Comparison of ENCODE assay signal across 1 cellular context in the genomic region with DNA sequence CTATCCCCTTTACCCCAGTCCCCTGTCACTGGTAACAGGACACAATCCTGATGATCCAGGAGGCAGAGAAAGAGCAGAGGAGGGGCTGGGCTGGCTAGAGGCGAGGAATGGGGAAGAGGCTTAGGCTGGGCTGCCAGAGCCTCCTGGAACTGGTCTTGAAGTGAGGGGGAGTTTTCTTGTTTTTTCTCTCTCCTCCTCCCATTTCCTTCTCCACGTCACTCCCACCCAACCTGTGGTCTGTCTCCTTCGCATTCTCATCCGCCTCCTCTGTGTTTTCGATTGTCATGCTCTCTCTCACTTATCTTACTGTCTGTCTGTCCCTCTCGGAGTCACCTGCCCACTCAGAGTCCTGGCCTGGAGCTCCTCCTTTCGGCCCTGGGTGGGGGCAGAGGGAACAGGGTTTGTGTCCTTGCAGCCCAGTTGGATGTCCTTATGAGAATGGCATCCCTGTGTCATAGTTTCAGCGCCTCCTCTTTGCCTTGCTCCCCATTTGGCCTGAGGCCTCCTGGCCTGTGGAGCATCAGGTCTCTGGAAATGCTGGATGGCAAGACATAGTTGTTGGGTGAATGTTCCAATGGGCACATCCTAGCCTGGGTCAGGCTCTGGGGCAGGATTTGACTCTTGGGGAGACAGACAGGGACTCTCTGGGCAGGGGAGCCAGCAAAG.
TF ChIP-seq lines count a peak whose summit lies in the region.

No MANE protein-coding gene starts in this region.

TF ChIP-seq in GM23338, 12 proteins besides CTCF, POLR2A, EP300 and RAD21 (continued from another document):
- TF ChIP-seq, protein P1, sequence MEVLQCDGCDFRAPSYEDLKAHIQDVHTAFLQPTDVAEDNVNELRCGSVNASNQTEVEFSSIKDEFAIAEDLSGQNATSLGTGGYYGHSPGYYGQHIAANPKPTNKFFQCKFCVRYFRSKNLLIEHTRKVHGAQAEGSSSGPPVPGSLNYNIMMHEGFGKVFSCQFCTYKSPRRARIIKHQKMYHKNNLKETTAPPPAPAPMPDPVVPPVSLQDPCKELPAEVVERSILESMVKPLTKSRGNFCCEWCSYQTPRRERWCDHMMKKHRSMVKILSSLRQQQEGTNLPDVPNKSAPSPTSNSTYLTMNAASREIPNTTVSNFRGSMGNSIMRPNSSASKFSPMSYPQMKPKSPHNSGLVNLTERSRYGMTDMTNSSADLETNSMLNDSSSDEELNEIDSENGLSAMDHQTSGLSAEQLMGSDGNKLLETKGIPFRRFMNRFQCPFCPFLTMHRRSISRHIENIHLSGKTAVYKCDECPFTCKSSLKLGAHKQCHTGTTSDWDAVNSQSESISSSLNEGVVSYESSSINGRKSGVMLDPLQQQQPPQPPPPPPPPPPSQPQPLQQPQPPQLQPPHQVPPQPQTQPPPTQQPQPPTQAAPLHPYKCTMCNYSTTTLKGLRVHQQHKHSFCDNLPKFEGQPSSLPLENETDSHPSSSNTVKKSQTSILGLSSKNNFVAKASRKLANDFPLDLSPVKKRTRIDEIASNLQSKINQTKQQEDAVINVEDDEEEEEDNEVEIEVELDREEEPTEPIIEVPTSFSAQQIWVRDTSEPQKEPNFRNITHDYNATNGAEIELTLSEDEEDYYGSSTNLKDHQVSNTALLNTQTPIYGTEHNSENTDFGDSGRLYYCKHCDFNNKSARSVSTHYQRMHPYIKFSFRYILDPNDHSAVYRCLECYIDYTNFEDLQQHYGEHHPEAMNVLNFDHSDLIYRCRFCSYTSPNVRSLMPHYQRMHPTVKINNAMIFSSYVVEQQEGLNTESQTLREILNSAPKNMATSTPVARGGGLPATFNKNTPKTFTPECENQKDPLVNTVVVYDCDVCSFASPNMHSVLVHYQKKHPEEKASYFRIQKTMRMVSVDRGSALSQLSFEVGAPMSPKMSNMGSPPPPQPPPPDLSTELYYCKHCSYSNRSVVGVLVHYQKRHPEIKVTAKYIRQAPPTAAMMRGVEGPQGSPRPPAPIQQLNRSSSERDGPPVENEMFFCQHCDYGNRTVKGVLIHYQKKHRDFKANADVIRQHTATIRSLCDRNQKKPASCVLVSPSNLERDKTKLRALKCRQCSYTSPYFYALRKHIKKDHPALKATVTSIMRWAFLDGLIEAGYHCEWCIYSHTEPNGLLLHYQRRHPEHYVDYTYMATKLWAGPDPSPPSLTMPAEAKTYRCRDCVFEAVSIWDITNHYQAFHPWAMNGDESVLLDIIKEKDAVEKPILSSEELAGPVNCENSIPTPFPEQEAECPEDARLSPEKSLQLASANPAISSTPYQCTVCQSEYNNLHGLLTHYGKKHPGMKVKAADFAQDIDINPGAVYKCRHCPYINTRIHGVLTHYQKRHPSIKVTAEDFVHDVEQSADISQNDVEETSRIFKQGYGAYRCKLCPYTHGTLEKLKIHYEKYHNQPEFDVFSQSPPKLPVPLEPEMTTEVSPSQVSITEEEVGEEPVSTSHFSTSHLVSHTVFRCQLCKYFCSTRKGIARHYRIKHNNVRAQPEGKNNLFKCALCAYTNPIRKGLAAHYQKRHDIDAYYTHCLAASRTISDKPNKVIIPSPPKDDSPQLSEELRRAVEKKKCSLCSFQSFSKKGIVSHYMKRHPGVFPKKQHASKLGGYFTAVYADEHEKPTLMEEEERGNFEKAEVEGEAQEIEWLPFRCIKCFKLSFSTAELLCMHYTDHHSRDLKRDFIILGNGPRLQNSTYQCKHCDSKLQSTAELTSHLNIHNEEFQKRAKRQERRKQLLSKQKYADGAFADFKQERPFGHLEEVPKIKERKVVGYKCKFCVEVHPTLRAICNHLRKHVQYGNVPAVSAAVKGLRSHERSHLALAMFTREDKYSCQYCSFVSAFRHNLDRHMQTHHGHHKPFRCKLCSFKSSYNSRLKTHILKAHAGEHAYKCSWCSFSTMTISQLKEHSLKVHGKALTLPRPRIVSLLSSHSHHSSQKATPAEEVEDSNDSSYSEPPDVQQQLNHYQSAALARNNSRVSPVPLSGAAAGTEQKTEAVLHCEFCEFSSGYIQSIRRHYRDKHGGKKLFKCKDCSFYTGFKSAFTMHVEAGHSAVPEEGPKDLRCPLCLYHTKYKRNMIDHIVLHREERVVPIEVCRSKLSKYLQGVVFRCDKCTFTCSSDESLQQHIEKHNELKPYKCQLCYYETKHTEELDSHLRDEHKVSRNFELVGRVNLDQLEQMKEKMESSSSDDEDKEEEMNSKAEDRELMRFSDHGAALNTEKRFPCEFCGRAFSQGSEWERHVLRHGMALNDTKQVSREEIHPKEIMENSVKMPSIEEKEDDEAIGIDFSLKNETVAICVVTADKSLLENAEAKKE (CRISPR knock-in tag; IDR thresholded peaks at IDR 0.05): no peak
- TF ChIP-seq NANOG (IDR thresholded peaks at IDR 0.05; ENCODE audit: borderline replicate concordance) (no peak), STAT1 (IDR thresholded peaks at IDR 0.05; ENCODE audit: unreplicated experiment) (no peak), JUNB (IDR thresholded peaks at IDR 0.05; ENCODE audit: unreplicated experiment) (no peak), EZH2 (IDR thresholded peaks at IDR 0.05; ENCODE audit: low read depth, unreplicated experiment) (no peak)
- TF ChIP-seq, protein P2, sequence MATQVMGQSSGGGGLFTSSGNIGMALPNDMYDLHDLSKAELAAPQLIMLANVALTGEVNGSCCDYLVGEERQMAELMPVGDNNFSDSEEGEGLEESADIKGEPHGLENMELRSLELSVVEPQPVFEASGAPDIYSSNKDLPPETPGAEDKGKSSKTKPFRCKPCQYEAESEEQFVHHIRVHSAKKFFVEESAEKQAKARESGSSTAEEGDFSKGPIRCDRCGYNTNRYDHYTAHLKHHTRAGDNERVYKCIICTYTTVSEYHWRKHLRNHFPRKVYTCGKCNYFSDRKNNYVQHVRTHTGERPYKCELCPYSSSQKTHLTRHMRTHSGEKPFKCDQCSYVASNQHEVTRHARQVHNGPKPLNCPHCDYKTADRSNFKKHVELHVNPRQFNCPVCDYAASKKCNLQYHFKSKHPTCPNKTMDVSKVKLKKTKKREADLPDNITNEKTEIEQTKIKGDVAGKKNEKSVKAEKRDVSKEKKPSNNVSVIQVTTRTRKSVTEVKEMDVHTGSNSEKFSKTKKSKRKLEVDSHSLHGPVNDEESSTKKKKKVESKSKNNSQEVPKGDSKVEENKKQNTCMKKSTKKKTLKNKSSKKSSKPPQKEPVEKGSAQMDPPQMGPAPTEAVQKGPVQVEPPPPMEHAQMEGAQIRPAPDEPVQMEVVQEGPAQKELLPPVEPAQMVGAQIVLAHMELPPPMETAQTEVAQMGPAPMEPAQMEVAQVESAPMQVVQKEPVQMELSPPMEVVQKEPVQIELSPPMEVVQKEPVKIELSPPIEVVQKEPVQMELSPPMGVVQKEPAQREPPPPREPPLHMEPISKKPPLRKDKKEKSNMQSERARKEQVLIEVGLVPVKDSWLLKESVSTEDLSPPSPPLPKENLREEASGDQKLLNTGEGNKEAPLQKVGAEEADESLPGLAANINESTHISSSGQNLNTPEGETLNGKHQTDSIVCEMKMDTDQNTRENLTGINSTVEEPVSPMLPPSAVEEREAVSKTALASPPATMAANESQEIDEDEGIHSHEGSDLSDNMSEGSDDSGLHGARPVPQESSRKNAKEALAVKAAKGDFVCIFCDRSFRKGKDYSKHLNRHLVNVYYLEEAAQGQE (IDR thresholded peaks at IDR 0.05; ENCODE audit: unreplicated experiment): no peak
TF ChIP-seq in GM23338: peak in this region for 0.
